20 cellular contexts compared by ENCODE assay signal in the genomic region with DNA sequence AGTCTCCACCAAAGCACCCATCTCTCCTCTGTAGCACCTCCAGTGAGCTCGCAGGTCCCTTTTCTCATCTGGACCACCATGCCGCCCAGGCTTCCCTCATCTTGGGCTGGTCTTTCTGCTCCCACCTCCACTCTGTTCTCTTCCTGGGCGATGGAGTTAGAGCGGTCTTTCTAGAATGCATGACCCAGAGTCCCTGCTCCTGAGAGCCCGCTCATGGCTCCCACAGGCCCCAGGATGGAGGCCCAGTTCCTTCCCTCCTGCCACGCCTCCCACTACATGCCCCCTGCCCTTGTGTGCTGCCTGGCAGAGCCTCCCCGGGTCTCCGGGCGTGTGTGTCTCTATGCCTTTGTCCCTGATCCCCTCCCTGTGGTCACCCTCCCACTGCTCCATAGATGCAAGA.
"Had no signal": no experiment of that assay in that cellular context is flagged by ENCODE, and none has a peak within 500 bp of the region (broad histone marks: within the 10 kb centered on the region; RNA-seq: fewer than 3 reads in every experiment).

No MANE protein-coding gene starts in this region.

- H3K4me3 ChIP-seq: colonic mucosa, right atrium auricular region, tibial nerve, uterus had no signal

- DNase-seq: activated CD4-positive, alpha-beta memory T cell treated with anti-CD3 and anti-CD28 coated beads, Interleukin-2, amount 10 ng/mL, durations not matched to agents 7 days and 5 days; activated naive CD4-positive, alpha-beta T cell treated with anti-CD3 and anti-CD28 coated beads for 36 hours; activated T-cell treated with anti-CD3 and anti-CD28 coated beads, Interleukin-2, amount 50 U/mL, for 1 hour; brain microvascular endothelial cell; colonic mucosa; erythroblast; foreskin melanocyte; kidney glomerular epithelial cell; naive thymus-derived CD8-positive, alpha-beta T cell; stimulated activated CD4-positive, alpha-beta T cell treated with anti-CD3 and anti-CD28 coated beads, Interleukin-15, amount 100 ng/mL, for 24 hours; stimulated activated CD4-positive, alpha-beta T cell treated with anti-CD3 and anti-CD28 coated beads, Interleukin-2, amount 100 ng/mL, for 48 hours had no signal

- H3K4me1 Mint-ChIP-seq: central memory CD8-positive, alpha-beta T cell; memory B cell had no signal

- H3K36me3 Mint-ChIP-seq: memory B cell; naive thymus-derived CD8-positive, alpha-beta T cell had no signal

- H3K9me3 Mint-ChIP-seq: activated CD4-positive, alpha-beta memory T cell treated with anti-CD3 and anti-CD28 coated beads, Interleukin-2, amount 10 ng/mL, durations not matched to agents 7 days and 5 days; activated naive CD4-positive, alpha-beta T cell treated with anti-CD3 and anti-CD28 coated beads for 36 hours; activated T-helper 2 cell treated with anti-CD3 and anti-CD28 coated beads, Interferon-gamma antibody, Interleukin-2, Interleukin-4, amounts not matched to agents 10 μg/mL and 5 μg/mL and 100 μg/mL, durations not matched to agents 14 hours and 24 hours and 36 hours; T-helper 2 cell treated with Interferon-gamma antibody and Interleukin-4, amounts not matched to agents 5 μg/mL and 100 μg/mL, for 36 hours had no signal

- H3K27me3 ChIP-seq: brain microvascular endothelial cell, colonic mucosa, right atrium auricular region, tibial nerve, uterus had no signal

- H3K27ac Mint-ChIP-seq: activated CD4-positive, alpha-beta memory T cell treated with anti-CD3 and anti-CD28 coated beads, Interleukin-2, amount 10 ng/mL, durations not matched to agents 7 days and 5 days; activated naive CD4-positive, alpha-beta T cell treated with anti-CD3 and anti-CD28 coated beads for 36 hours; activated T-helper 2 cell treated with anti-CD3 and anti-CD28 coated beads, Interferon-gamma antibody, Interleukin-2, Interleukin-4, amounts not matched to agents 10 μg/mL and 5 μg/mL and 100 μg/mL, durations not matched to agents 14 hours and 24 hours and 36 hours; memory B cell; progenitor cell of endocrine pancreas; stimulated activated naive CD8-positive, alpha-beta T cell treated with anti-CD3 and anti-CD28 coated beads, Interleukin-15, Interleukin-2, amounts not matched to agents 100 ng/mL and 50 ng/mL, for 24 hours; T-helper 2 cell treated with Interferon-gamma antibody and Interleukin-4, amounts not matched to agents 5 μg/mL and 100 μg/mL, for 36 hours had no signal

- H3K36me3 ChIP-seq: colonic mucosa, right atrium auricular region, uterus had no signal

- H3K4me3 Mint-ChIP-seq: activated CD4-positive, alpha-beta memory T cell treated with anti-CD3 and anti-CD28 coated beads, Interleukin-2, amount 10 ng/mL, durations not matched to agents 7 days and 5 days; activated naive CD4-positive, alpha-beta T cell treated with anti-CD3 and anti-CD28 coated beads for 36 hours; central memory CD8-positive, alpha-beta T cell; memory B cell; naive thymus-derived CD8-positive, alpha-beta T cell; stimulated activated naive CD8-positive, alpha-beta T cell treated with anti-CD3 and anti-CD28 coated beads, Interleukin-15, Interleukin-2, amounts not matched to agents 100 ng/mL and 50 ng/mL, for 24 hours; T-helper 2 cell treated with Interferon-gamma antibody and Interleukin-4, amounts not matched to agents 5 μg/mL and 100 μg/mL, for 36 hours had no signal
